Comparison of ENCODE assay signal across 1 cellular context in genomic region chr17:30477083-30477757, GRCh38.
A peak's percentile ranks its signal among the peaks of the same experiment; 100 is the strongest.
TF ChIP-seq lines count a peak whose summit lies in the region.

GOSR1 (plus strand) TSS chr17:30477408; CDS start chr17:30477434, 26 bp downstream.

TF ChIP-seq in HepG2, 621 proteins besides CTCF, POLR2A, EP300 and RAD21 (continued from another document and continues in another):
- TF ChIP-seq ZNF407 (CRISPR knock-in tag; IDR thresholded peaks at IDR 0.05; ENCODE audit: not compliant biosample characterization) (peak; percentile 82), AGO2 (optimal IDR thresholded peaks at IDR 0.05; ENCODE audit: low read depth, low read length) (peak; percentile 35), KIAA2018 (CRISPR knock-in tag; IDR thresholded peaks at IDR 0.05; ENCODE audit: borderline replicate concordance) (no peak), STAT6 (CRISPR knock-in tag; IDR thresholded peaks at IDR 0.05; ENCODE audit: borderline replicate concordance) (no peak), TRAFD1 (CRISPR knock-in tag; IDR thresholded peaks at IDR 0.05; ENCODE audit: borderline replicate concordance) (no peak), ZNF441 (CRISPR knock-in tag; IDR thresholded peaks at IDR 0.05; ENCODE audit: borderline replicate concordance) (no peak; the same call in 1 of the 2 replicates), DR1 (CRISPR knock-in tag; IDR thresholded peaks at IDR 0.05) (peak; percentile 68; the same call in 1 of the 2 replicates), FOXM1 (CRISPR knock-in tag; IDR thresholded peaks at IDR 0.05) (no peak), IRF2 (CRISPR knock-in tag; IDR thresholded peaks at IDR 0.05) (peak; percentile 94), NCOR1 (IDR thresholded peaks at IDR 0.05; ENCODE audit: borderline replicate concordance, low read length) (no peak), PAF1 (CRISPR knock-in tag; IDR thresholded peaks at IDR 0.05) (no peak), TCF7L2 (IDR thresholded peaks at IDR 0.05; ENCODE audit: low read depth, low read length) (no peak), RAD51 (IDR thresholded peaks at IDR 0.05; ENCODE audit: borderline replicate concordance) (no peak), KLF15 (CRISPR knock-in tag; IDR thresholded peaks at IDR 0.05; ENCODE audit: borderline replicate concordance) (no peak)
- TF ChIP-seq, protein P1, sequence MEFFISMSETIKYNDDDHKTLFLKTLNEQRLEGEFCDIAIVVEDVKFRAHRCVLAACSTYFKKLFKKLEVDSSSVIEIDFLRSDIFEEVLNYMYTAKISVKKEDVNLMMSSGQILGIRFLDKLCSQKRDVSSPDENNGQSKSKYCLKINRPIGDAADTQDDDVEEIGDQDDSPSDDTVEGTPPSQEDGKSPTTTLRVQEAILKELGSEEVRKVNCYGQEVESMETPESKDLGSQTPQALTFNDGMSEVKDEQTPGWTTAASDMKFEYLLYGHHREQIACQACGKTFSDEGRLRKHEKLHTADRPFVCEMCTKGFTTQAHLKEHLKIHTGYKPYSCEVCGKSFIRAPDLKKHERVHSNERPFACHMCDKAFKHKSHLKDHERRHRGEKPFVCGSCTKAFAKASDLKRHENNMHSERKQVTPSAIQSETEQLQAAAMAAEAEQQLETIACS (CRISPR knock-in tag; IDR thresholded peaks at IDR 0.05) = peak; percentile 37; the same call in 1 of the 2 replicates
- TF ChIP-seq, protein P2, sequence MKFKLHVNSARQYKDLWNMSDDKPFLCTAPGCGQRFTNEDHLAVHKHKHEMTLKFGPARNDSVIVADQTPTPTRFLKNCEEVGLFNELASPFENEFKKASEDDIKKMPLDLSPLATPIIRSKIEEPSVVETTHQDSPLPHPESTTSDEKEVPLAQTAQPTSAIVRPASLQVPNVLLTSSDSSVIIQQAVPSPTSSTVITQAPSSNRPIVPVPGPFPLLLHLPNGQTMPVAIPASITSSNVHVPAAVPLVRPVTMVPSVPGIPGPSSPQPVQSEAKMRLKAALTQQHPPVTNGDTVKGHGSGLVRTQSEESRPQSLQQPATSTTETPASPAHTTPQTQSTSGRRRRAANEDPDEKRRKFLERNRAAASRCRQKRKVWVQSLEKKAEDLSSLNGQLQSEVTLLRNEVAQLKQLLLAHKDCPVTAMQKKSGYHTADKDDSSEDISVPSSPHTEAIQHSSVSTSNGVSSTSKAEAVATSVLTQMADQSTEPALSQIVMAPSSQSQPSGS (CRISPR knock-in tag; IDR thresholded peaks at IDR 0.05) = peak; percentile 85
- TF ChIP-seq, protein P3, sequence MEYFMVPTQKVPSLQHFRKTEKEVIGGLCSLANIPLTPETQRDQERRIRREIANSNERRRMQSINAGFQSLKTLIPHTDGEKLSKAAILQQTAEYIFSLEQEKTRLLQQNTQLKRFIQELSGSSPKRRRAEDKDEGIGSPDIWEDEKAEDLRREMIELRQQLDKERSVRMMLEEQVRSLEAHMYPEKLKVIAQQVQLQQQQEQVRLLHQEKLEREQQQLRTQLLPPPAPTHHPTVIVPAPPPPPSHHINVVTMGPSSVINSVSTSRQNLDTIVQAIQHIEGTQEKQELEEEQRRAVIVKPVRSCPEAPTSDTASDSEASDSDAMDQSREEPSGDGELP (IDR thresholded peaks at IDR 0.05; ENCODE audit: borderline replicate concordance, low read depth) = peak; percentile 38; the same call in 1 of the 2 replicates
- TF ChIP-seq, protein P4, sequence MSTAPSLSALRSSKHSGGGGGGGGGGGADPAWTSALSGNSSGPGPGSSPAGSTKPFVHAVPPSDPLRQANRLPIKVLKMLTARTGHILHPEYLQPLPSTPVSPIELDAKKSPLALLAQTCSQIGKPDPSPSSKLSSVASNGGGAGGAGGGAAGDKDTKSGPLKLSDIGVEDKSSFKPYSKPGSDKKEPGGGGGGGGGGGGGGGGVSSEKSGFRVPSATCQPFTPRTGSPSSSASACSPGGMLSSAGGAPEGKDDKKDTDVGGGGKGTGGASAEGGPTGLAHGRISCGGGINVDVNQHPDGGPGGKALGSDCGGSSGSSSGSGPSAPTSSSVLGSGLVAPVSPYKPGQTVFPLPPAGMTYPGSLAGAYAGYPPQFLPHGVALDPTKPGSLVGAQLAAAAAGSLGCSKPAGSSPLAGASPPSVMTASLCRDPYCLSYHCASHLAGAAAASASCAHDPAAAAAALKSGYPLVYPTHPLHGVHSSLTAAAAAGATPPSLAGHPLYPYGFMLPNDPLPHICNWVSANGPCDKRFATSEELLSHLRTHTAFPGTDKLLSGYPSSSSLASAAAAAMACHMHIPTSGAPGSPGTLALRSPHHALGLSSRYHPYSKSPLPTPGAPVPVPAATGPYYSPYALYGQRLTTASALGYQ (CRISPR knock-in tag; IDR thresholded peaks at IDR 0.05) = peak; percentile 75; the same call in 1 of the 2 replicates
